In genomic region chr4:87541521-87541920, GRCh38 we compare ENCODE assay signal across 30 cellular contexts. TPM values are rescaled to one million over a fixed set of nuclear protein-coding genes. Genes with fewer than 3 reads are reported as not detected.
DNase-seq lines count a peak whose midpoint lies in the region; ATAC-seq and TF ChIP-seq lines count a peak whose summit lies in the region.
"Had no signal": no experiment of that assay in that cellular context is flagged by ENCODE, and none has a peak within 500 bp of the region (broad histone marks: within the 10 kb centered on the region; RNA-seq: fewer than 3 reads in every experiment).

No MANE protein-coding gene starts in this region.

- CTCF ChIA-PET in PC-3 (lab: Charles Lee), result no interaction called here
- CTCF ChIA-PET in HEK293T (lab: Yijun Ruan, JAX), result interaction anchor here (0.7 kb wide), 1 partner anchor 308 kb away, joined by 3 read pairs; no protein-coding TSS in a partner anchor

- no peaks in the 10 kb centered on the region for H3K9me2 ChIP-seq in PC-3 (replicated peaks; ENCODE audit: low read length)

- no peak overlapping the region for H3K4me3 Mint-ChIP-seq in neural progenitor cell
- H3K4me3 Mint-ChIP-seq: activated naive CD4-positive, alpha-beta T cell treated with anti-CD3 and anti-CD28 coated beads, Interleukin-2, amount 10 ng/mL, durations not matched to agents 7 days and 5 days; natural killer cell treated with Interleukin-12 subunit alpha and Interleukin-12 subunit beta and Interleukin-15 and Interleukin-18, amount 100 ng/mL, for 72 hours had no signal

- H3K36me3 Mint-ChIP-seq in neural progenitor cell, result no peaks in the 10 kb centered on the region
- H3K36me3 Mint-ChIP-seq: activated naive CD4-positive, alpha-beta T cell treated with anti-CD3 and anti-CD28 coated beads, Interleukin-2, amount 10 ng/mL, durations not matched to agents 7 days and 5 days; natural killer cell treated with Interleukin-12 subunit alpha and Interleukin-12 subunit beta and Interleukin-15 and Interleukin-18, amount 100 ng/mL, for 72 hours had no signal

- H3K27me3 Mint-ChIP-seq in neural progenitor cell (ENCODE audit: insufficient read depth, low read depth), result peaks cover 2% of the 10 kb centered on the region

- BruUV-seq in PC-3 (replicated peaks; lab: Mats Ljungman, UMichigan), result no TSS peak

- peaks cover 12% of the 10 kb centered on the region for H3K4me1 Mint-ChIP-seq in neural progenitor cell
- H3K4me1 Mint-ChIP-seq: activated naive CD4-positive, alpha-beta T cell treated with anti-CD3 and anti-CD28 coated beads, Interleukin-2, amount 10 ng/mL, durations not matched to agents 7 days and 5 days had no signal

- no peak for ATAC-seq in thoracic aorta (ENCODE audit: insufficient number of reproducible peaks, low FRiP score, low read depth)
- no peak for ATAC-seq in HG03139 (IDR thresholded peaks at IDR 0.05; ENCODE audit: unreplicated experiment)
- no peak for ATAC-seq in PC-3
- ATAC-seq: esophagus mucosa; left lobe of liver; natural killer cell treated with Interleukin-12 subunit alpha and Interleukin-12 subunit beta and Interleukin-15 and Interleukin-18, amount 100 ng/mL, for 72 hours; upper lobe of right lung had no signal

- no peak overlapping the region for H3K27ac Mint-ChIP-seq in neural progenitor cell
- H3K27ac Mint-ChIP-seq: activated naive CD4-positive, alpha-beta T cell treated with anti-CD3 and anti-CD28 coated beads, Interleukin-2, amount 10 ng/mL, durations not matched to agents 7 days and 5 days; natural killer cell treated with Interleukin-12 subunit alpha and Interleukin-12 subunit beta and Interleukin-15 and Interleukin-18, amount 100 ng/mL, for 72 hours had no signal

- DNase-seq in neural progenitor cell (ENCODE audit: low spot score), result no peak
- no peak for DNase-seq in thoracic aorta (ENCODE audit: low spot score)
- no peak for DNase-seq in superior temporal gyrus (ENCODE audit: extremely low spot score)
- DNase-seq in PC-3, result no peak
- DNase-seq in HEK293T (ENCODE audit: extremely low spot score), result no peak
- DNase-seq: activated CD4-positive, alpha-beta T cell treated with anti-CD3 and anti-CD28 coated beads, Interleukin-2, amount 50 U/mL, for 48 hours; activated naive CD4-positive, alpha-beta T cell treated with anti-CD3 and anti-CD28 coated beads, Interleukin-2, amount 10 ng/mL, durations not matched to agents 7 days and 5 days; COR-L47; cortex of kidney; foreskin melanocyte; GDM1; hippocampal formation; MM.1S; NCI-H1417; NCI-H2081; NCI-H345; stimulated activated naive CD4-positive, alpha-beta T cell treated with Interleukin-2 at 50 U/mL for 16 hours; upper lobe of right lung had no signal

- H3K79me2 ChIP-seq in neural progenitor cell (ENCODE audit: low read depth) (no peaks in the 10 kb centered on the region), PC-3 (ENCODE audit: low read length) (no peaks in the 10 kb centered on the region)
- H3K79me2 ChIP-seq: parathyroid adenoma had no signal

- H3K4me3 ChIP-seq in esophagus (ENCODE audit: low read depth in 1 of 2, low read length in 2 of 2) (no peak overlapping the region), neural progenitor cell (no peak overlapping the region), thoracic aorta (no peak overlapping the region), PC-3 (ENCODE audit: low read length) (no peak overlapping the region)
- H3K4me3 ChIP-seq: breast epithelium, upper lobe of right lung had no signal

- peak overlapping the region; percentile 75 for H3K27ac ChIP-seq in angular gyrus (ENCODE audit: low read depth, low read length)
- H3K27ac ChIP-seq in esophagus (ENCODE audit: low read depth in 2 of 2, low read length in 1 of 2), result peak overlapping the region; percentile 30 to 45
- no peak overlapping the region for H3K27ac ChIP-seq in neural progenitor cell
- peak overlapping the region; percentile 72 to 88 for H3K27ac ChIP-seq in thoracic aorta
- H3K27ac ChIP-seq in PC-3 (ENCODE audit: low read length), result no peak overlapping the region
- H3K27ac ChIP-seq: HL-60, KMS-11, parathyroid adenoma had no signal

- WGBS in esophagus, 2 donors, result 64 to 68% methylated on average over 4 of the region's 4 CpGs

- POLR2A ChIA-PET in PC-3 (lab: Charles Lee; ENCODE audit: unreplicated experiment), result no interaction called here
- POLR2A ChIA-PET in HEK293T (lab: Yijun Ruan, JAX), result no interaction called here

- H3K9me3 ChIP-seq in esophagus (ENCODE audit: control insufficient read depth in 2 of 2, insufficient read depth in 1 of 2, low read depth in 1 of 2, low read length in 1 of 2) (no peaks in the 10 kb centered on the region), neural progenitor cell (ENCODE audit: low read depth) (no peaks in the 10 kb centered on the region), thoracic aorta (no peaks in the 10 kb centered on the region), PC-3 (ENCODE audit: low read length) (no peaks in the 10 kb centered on the region)
- H3K9me3 ChIP-seq: breast epithelium, upper lobe of right lung had no signal

- H3K36me3 ChIP-seq in esophagus (ENCODE audit: control insufficient read depth in 2 of 2, insufficient read depth in 2 of 2, low read length in 1 of 2) (no peaks in the 10 kb centered on the region), neural progenitor cell (no peaks in the 10 kb centered on the region), thoracic aorta (no peaks in the 10 kb centered on the region), PC-3 (ENCODE audit: low read depth, low read length) (no peaks in the 10 kb centered on the region)
- H3K36me3 ChIP-seq: breast epithelium, upper lobe of right lung had no signal

- H3K9ac ChIP-seq in neural progenitor cell, result no peak overlapping the region
- H3K9ac ChIP-seq in PC-3 (ENCODE audit: low read length), result no peak overlapping the region
- H3K9ac ChIP-seq: KMS-11, parathyroid adenoma had no signal

- intact Hi-C loops in PC-3 (cut with micrococcal nuclease), result no loop called here

- no peaks in the 10 kb centered on the region for H3K27me3 ChIP-seq in esophagus (ENCODE audit: control insufficient read depth in 1 of 2, insufficient read depth in 2 of 2, low read length in 2 of 2)
- H3K27me3 ChIP-seq in neural progenitor cell, result no peaks in the 10 kb centered on the region
- no peaks in the 10 kb centered on the region for H3K27me3 ChIP-seq in thoracic aorta (replicated peaks; ENCODE audit: insufficient read depth)
- no peaks in the 10 kb centered on the region for H3K27me3 ChIP-seq in PC-3 (ENCODE audit: low read length)
- H3K27me3 ChIP-seq: breast epithelium, upper lobe of right lung had no signal

- H3K4me1 ChIP-seq in esophagus (ENCODE audit: control insufficient read depth in 2 of 2, insufficient read depth in 2 of 2, low read length in 1 of 2) (no peaks in the 10 kb centered on the region), neural progenitor cell (peaks cover 3% of the 10 kb centered on the region), thoracic aorta (ENCODE audit: control insufficient read depth in 1 of 2, low read depth in 2 of 2) (peaks cover 8 to 38% of the 10 kb centered on the region in 2 donors), PC-3 (ENCODE audit: insufficient read depth, low read length) (no peaks in the 10 kb centered on the region)
- H3K4me1 ChIP-seq: breast epithelium, parathyroid adenoma, upper lobe of right lung had no signal

- TF ChIP-seq CTCF in neural progenitor cell (IDR thresholded peaks at IDR 0.05), result no peak
- TF ChIP-seq CTCF in thoracic aorta (IDR thresholded peaks at IDR 0.05), result no peak
- no peak for TF ChIP-seq CTCF in PC-3 (conservative IDR thresholded peaks at IDR 0.05; ENCODE audit: low read depth, low read length)

- peaks cover 8% of the 10 kb centered on the region for H3K9me3 Mint-ChIP-seq in neural progenitor cell
- H3K9me3 Mint-ChIP-seq: activated naive CD4-positive, alpha-beta T cell treated with anti-CD3 and anti-CD28 coated beads, Interleukin-2, amount 10 ng/mL, durations not matched to agents 7 days and 5 days; natural killer cell treated with Interleukin-12 subunit alpha and Interleukin-12 subunit beta and Interleukin-15 and Interleukin-18, amount 100 ng/mL, for 72 hours had no signal

- no peak overlapping the region for H3K4me2 ChIP-seq in neural progenitor cell
- no peak overlapping the region for H3K4me2 ChIP-seq in PC-3 (ENCODE audit: low read length)
- H3K4me2 ChIP-seq: KMS-11 had no signal

- peak overlapping the region; percentile 63 for H2AFZ ChIP-seq in neural progenitor cell (replicated peaks)
- no peak overlapping the region for H2AFZ ChIP-seq in PC-3 (ENCODE audit: low read length)
- H2AFZ ChIP-seq: parathyroid adenoma had no signal

- H3F3A ChIP-seq in neural progenitor cell (ENCODE audit: low read depth) (no peaks in the 10 kb centered on the region), PC-3 (ENCODE audit: low read length, unreplicated experiment) (no peaks in the 10 kb centered on the region)

- H4K20me1 ChIP-seq in neural progenitor cell (ENCODE audit: low read depth) (no peaks in the 10 kb centered on the region), PC-3 (ENCODE audit: low read length) (no peaks in the 10 kb centered on the region)

TF ChIP-seq in HEK293T, 16 proteins besides CTCF, POLR2A, EP300 and RAD21:
- TF ChIP-seq FOXK2 (IDR thresholded peaks at IDR 0.05), result no peak

RNA-seq across cellular contexts. Expression of gene SPARCL1, which starts 12.3 kb away (rescaled TPM):
- 100 to 1,000 TPM in 1 of 2 donors, 10 to 100 TPM in 1; 21.5 to 113 TPM for polyA plus RNA-seq in esophagus
- total RNA-seq in neural progenitor cell (ENCODE audit: low replicate concordance) (0.43 TPM in 1 of 2 replicates, not detected in the other), thoracic aorta (1,000 to 10,000 TPM; 1,225 to 2,315 TPM), PC-3 (2014; rRNA removed) (not detected in 2 replicates)
- total RNA-seq: natural killer cell treated with Interleukin-12 subunit alpha and Interleukin-12 subunit beta and Interleukin-15 and Interleukin-18, amount 100 ng/mL, for 72 hours; T-helper 1 cell treated with Interleukin-12 subunit alpha and Interleukin-12 subunit beta and Interleukin-4 antibody, amounts not matched to agents 30 ng/mL and 1 ng/mL, for 36 hours had no signal
- polyA plus RNA-seq: BJ had no signal

Comparison
In these comparisons a context has a peak if more than half of its experiments do, and no peak if none do; other contexts are left out.
1. H3K27ac ChIP-seq: peak in angular gyrus (single experiment), esophagus (2 of 2) and thoracic aorta (2 of 2); none in neural progenitor cell (single experiment) and PC-3 (single experiment).
2. RNA of gene SPARCL1, which starts 12.3 kb away (total RNA-seq): 1,225 to 2,315 TPM in thoracic aorta; 0.43 TPM in neural progenitor cell and not detected in PC-3; every median in the first group is over 100 times any median in the second.